8 cellular contexts compared by ENCODE assay signal in genomic region chrX:48509245-48509590, GRCh38. TPM values are rescaled to one million over a fixed set of nuclear protein-coding genes. Genes with fewer than 3 reads are reported as not detected.
A peak's percentile ranks its signal among the peaks of the same experiment; 100 is the strongest.
DNase-seq lines count a peak whose midpoint lies in the region; ATAC-seq and TF ChIP-seq lines count a peak whose summit lies in the region.

No MANE protein-coding gene starts in this region.

- H3K36me3 ChIP-seq in heart right ventricle, result peaks cover 0 to 12% (median 0%) of the 10 kb centered on the region in 9 donors

- TF ChIP-seq CTCF in WTC11 (IDR thresholded peaks at IDR 0.05) (no peak), heart right ventricle (IDR thresholded peaks at IDR 0.05) (no peak)

- H3K27ac ChIP-seq in heart right ventricle, result peak overlapping the region in 9 of 10 donors; percentile 63 to 87 (median 80)
- peak overlapping the region in 20 of 21 experiments; percentile 47 to 86 (median 74) for H3K27ac ChIP-seq in skin epidermis

- no peak for TF ChIP-seq POLR2A in GM18505 (IDR thresholded peaks at IDR 0.05; ENCODE audit: borderline replicate concordance, extremely low read depth, insufficient read depth, insufficient read length)

- H3K4me3 ChIP-seq in heart right ventricle (peak overlapping the region; percentile 32 to 90 (median 72)), skin epidermis (peak overlapping the region; percentile 51 to 77 (median 58))

- DNase-seq in stimulated activated CD4-positive, alpha-beta T cell treated with anti-CD3 and anti-CD28 coated beads, Interleukin-4, amount 100 ng/mL, for 1 hour, result peak; percentile 11
- DNase-seq in stimulated activated CD4-positive, alpha-beta T cell treated with anti-CD3 and anti-CD28 coated beads, Interleukin-2, amount 100 ng/mL, for 24 hours, result no peak
- DNase-seq in WTC11 (ENCODE audit: low spot score) (no peak), heart right ventricle (no peak), C1 segment of cervical spinal cord (lab: John Stamatoyannopoulos, UW) (no peak), UCSD-AML1 (lab: John Stamatoyannopoulos, UW; ENCODE audit: unreplicated experiment) (no peak)

- peaks cover 7% of the 10 kb centered on the region for H3K4me1 Mint-ChIP-seq in WTC11

- POLR2A ChIA-PET in WTC11 (lab: Charles Lee), result no interaction called here

- no peaks in the 10 kb centered on the region for H3K9me3 ChIP-seq in heart right ventricle

- no peak for ATAC-seq in WTC11
- peak in 5 of 8 donors; percentile 2 to 22 (median 10) for ATAC-seq in heart right ventricle
- no peak for ATAC-seq in GM18505 (IDR thresholded peaks at IDR 0.05; ENCODE audit: unreplicated experiment)

- H3K4me3 Mint-ChIP-seq in WTC11, result peak overlapping the region; percentile 85

- no peaks in the 10 kb centered on the region for H3K36me3 Mint-ChIP-seq in WTC11

- intact Hi-C loops in heart right ventricle (cut with DNase I), result loop anchor here in 1 of 10 donors (10.0 kb wide), 1 partner anchor 66 kb away; the partner anchor contains the start of gene RBM3

- 2% methylated on average over 15 to 16 of the region's 16 CpGs for WGBS in heart right ventricle, 2 donors

- H3K27ac Mint-ChIP-seq in WTC11, result no peak overlapping the region

- H3K9me3 Mint-ChIP-seq in WTC11, result no peaks in the 10 kb centered on the region

- peaks cover 0 to 10% (median 5%) of the 10 kb centered on the region in 9 donors for H3K4me1 ChIP-seq in heart right ventricle

- no peaks in the 10 kb centered on the region for H3K27me3 ChIP-seq in heart right ventricle

- no peaks in the 10 kb centered on the region; the same call in none of the 2 replicates for H3K27me3 Mint-ChIP-seq in WTC11 (ENCODE audit: low read depth)

- CTCF ChIA-PET in WTC11 (lab: Charles Lee), result no interaction called here

TF ChIP-seq in WTC11, 78 proteins besides CTCF, POLR2A, EP300 and RAD21 (continues in another document):
- no peak for TF ChIP-seq AR (CRISPR knock-in tag; IDR thresholded peaks at IDR 0.05)
- no peak for TF ChIP-seq CREM (CRISPR knock-in tag; IDR thresholded peaks at IDR 0.05)
- TF ChIP-seq EMX1 (CRISPR knock-in tag; IDR thresholded peaks at IDR 0.05), result no peak
- TF ChIP-seq ZNF532 (CRISPR knock-in tag; IDR thresholded peaks at IDR 0.05; ENCODE audit: borderline replicate concordance), result no peak
- no peak for TF ChIP-seq ESRRA (CRISPR knock-in tag; IDR thresholded peaks at IDR 0.05; ENCODE audit: borderline replicate concordance)
- no peak for TF ChIP-seq ZNF138 (CRISPR knock-in tag; conservative IDR thresholded peaks at IDR 0.05)
- no peak for TF ChIP-seq AFF4 (CRISPR knock-in tag; IDR thresholded peaks at IDR 0.05; ENCODE audit: borderline replicate concordance)
- no peak for TF ChIP-seq CBFB (CRISPR knock-in tag; IDR thresholded peaks at IDR 0.05; ENCODE audit: low read depth)
- no peak for TF ChIP-seq GTF2I (CRISPR knock-in tag; conservative IDR thresholded peaks at IDR 0.05)
- TF ChIP-seq CREB1 (CRISPR knock-in tag; IDR thresholded peaks at IDR 0.05), result no peak
- no peak for TF ChIP-seq E2F5 (CRISPR knock-in tag; IDR thresholded peaks at IDR 0.05)

RNA-seq across cellular contexts. Expression of gene PORCN, which starts 0.4 kb away (rescaled TPM):
- total RNA-seq in WTC11 (2021), result 16.4 to 19.7 TPM (median 16.9 TPM) in 3 replicates
- total RNA-seq in heart right ventricle, result 10 to 100 TPM in 9 of 10 donors, 1 to 10 TPM in 1; 9.9 to 16.1 (median 13.0) TPM
- 10 to 100 TPM; 12.7 to 26.7 TPM for polyA plus RNA-seq in heart right ventricle

RNA-seq across cellular contexts. Expression of gene EBP, which starts 12.4 kb away (rescaled TPM):
- total RNA-seq in WTC11 (2021) (129 to 145 TPM (median 138 TPM) in 3 replicates), heart right ventricle (10 to 100 TPM; 35.1 to 76.0 (median 54.2) TPM)
- polyA plus RNA-seq in heart right ventricle, result 100 to 1,000 TPM in 1 of 2 donors, 10 to 100 TPM in 1; 96.9 to 128 TPM

RNA-seq across cellular contexts. Expression of gene TBC1D25, which starts 30.3 kb away (rescaled TPM):
- total RNA-seq in WTC11 (2021) (7.5 to 10.2 TPM (median 9.9 TPM) in 3 replicates), heart right ventricle (10 to 100 TPM; 14.7 to 22.6 (median 18.7) TPM)
- polyA plus RNA-seq in heart right ventricle, result 10 to 100 TPM in 1 of 2 donors, 1 to 10 TPM in 1; 6.1 to 11.1 TPM

RNA-seq across cellular contexts. Expression of gene FTSJ1, which starts 33.2 kb away (rescaled TPM):
- 50.2 to 54.5 TPM (median 53.9 TPM) in 3 replicates for total RNA-seq in WTC11 (2021)
- 10 to 100 TPM; 11.6 to 22.8 (median 12.9) TPM for total RNA-seq in heart right ventricle
- polyA plus RNA-seq in heart right ventricle, result 10 to 100 TPM; 25.2 to 46.1 TPM

RNA-seq across cellular contexts. Expression of gene SLC38A5, which starts 39.2 kb away (rescaled TPM):
- total RNA-seq in WTC11 (2021) (30.9 to 50.6 TPM (median 34.6 TPM) in 3 replicates), heart right ventricle (1 to 10 TPM in 7 of 10 donors, under 1 TPM in 3; 0.64 to 5.3 (median 1.7) TPM)
- 10 to 100 TPM in 1 of 2 donors, 1 to 10 TPM in 1; 2.6 to 15.4 TPM for polyA plus RNA-seq in heart right ventricle

Comparison
In these comparisons a context has a peak if more than half of its experiments do, and no peak if none do; other contexts are left out.
1. ATAC-seq: peak in heart right ventricle (5 of 8); none in WTC11 (single experiment) and GM18505 (single experiment).